ENCODE assay signal across 1 cellular context in the genomic region with DNA sequence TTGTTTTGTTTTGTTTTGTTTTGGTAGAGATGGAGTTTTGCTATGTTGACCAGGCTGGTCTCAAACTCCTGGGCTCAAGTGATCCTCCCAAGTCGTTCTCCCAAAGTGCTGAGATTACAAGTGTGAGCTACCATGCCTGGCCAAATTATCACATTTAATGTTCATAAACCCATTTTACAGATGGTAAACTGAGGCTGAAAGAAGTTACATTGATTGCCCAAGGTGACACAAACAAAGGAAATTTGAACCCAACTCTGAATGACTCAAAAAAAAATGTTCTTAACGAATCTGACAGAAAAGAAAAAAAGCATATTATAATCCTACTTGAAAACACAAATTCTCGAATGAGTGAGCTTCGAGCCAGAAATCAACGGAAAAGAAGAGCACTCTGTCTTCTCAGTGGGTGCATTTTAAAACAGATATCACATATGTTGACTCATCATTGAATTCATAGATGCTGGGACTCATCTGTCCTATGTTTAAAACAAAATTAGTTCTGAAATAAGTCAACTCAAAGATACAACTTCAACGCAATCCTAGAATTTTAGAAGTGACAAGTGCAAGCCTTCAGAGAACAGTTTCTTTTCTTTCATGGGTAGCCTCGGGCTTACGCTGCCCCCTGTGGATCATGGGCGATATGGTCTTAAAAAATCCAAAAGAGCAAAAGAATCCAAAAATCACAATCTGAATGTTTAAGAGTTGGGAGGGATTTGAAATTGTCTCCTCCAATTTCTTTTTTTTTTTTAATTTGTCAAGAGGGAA.
TF ChIP-seq lines count a peak whose summit lies in the region.

No MANE protein-coding gene starts in this region.

TF ChIP-seq in H1, 55 proteins besides CTCF, POLR2A, EP300 and RAD21 (continued from another document):
- TF ChIP-seq, protein P1, sequence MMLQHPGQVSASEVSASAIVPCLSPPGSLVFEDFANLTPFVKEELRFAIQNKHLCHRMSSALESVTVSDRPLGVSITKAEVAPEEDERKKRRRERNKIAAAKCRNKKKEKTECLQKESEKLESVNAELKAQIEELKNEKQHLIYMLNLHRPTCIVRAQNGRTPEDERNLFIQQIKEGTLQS (IDR thresholded peaks at IDR 0.05; ENCODE audit: insufficient read depth, low read depth, low read length), result no peak
- TF ChIP-seq KDM1A (IDR thresholded peaks at IDR 0.05; ENCODE audit: borderline replicate concordance, low read length) (peak; percentile 72; the same call in 1 of the 2 replicates), FOSL1 (IDR thresholded peaks at IDR 0.05; ENCODE audit: insufficient read depth, low read depth, low read length) (no peak), SIX5 (IDR thresholded peaks at IDR 0.05; ENCODE audit: low read depth, low read length) (no peak), KDM5A (IDR thresholded peaks at IDR 0.05; ENCODE audit: low read length) (no peak)
